8 cellular contexts compared by ENCODE assay signal in the genomic region with DNA sequence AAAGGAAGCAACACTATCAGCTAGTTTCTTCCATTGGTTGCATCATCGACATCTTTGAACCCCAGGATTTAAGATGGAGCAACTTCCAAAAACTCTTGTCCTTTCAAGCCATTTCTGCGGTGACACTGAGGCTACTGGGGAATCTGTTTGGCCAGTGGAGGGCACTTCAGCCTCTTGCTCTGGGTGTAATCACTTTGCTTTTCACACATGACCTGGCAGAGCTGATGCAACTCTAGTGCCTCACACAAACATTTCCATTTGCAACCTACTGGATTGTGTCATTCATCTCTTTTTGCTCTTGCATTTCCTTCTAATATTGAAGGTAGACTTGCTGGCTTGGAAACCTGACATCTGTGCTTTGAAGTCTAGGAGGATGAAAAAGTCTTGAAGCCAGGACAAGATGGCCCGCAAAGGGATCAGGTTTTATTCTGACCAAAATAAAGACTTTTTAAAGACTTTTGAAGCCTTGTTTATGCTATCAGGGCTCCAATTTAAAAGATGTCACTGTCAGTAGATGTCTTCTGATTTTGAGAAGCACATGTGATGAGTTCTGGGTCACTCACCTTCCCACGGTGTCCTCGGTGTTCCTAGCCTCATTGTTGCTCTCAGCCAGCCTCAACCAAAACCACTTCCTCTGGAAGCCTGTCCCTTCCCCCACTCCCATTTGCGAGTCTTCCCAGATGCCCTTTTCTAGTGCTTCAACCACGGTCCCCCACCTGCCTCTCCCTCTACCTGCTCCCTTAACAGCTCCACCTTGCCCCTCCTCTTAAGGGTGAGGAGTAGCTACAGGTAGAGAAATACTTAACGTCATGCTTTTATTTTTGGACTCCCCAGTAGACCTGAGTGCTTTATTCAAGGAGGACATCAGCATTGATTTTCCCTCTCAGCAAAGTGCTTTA.
DNase-seq lines count a peak whose midpoint lies in the region; ATAC-seq and TF ChIP-seq lines count a peak whose summit lies in the region.

No MANE protein-coding gene starts in this region.

- intact Hi-C loops in head of caudate nucleus (cut with DNase I), result no loop called here

- DNase-seq in AG10803 (ENCODE audit: low read depth), result peak; percentile 94
- DNase-seq in LoVo (ENCODE audit: low spot score), result peak; percentile 45
- DNase-seq in SKM-1 treated with dmso at 0.1 percent for 144 hours (lab: John Stamatoyannopoulos, UW; ENCODE audit: unreplicated experiment), result peak; percentile 92
- peak in 41 of 42 donors; percentile 8 to 87 (median 56) for DNase-seq in head of caudate nucleus
- DNase-seq in putamen (ENCODE audit: low spot score), result peak; percentile 38
- DNase-seq in NCI-H1048 (lab: John Stamatoyannopoulos, UW), result no peak
- DNase-seq in activated CD4-positive, CD25-positive, alpha-beta regulatory T cell treated with anti-CD3 and anti-CD28 coated beads, Interleukin-2, amount 50 U/mL, for 72 hours, result no peak

- TF ChIP-seq CTCF in AG10803 (conservative IDR thresholded peaks at IDR 0.05; ENCODE audit: low read length), result peak; percentile 89

- H3K4me3 ChIP-seq in AG10803 (ENCODE audit: low read length), result no peak overlapping the region

- ATAC-seq in GM18511 (IDR thresholded peaks at IDR 0.05; ENCODE audit: unreplicated experiment), result peak; percentile 91

Comparison
In these comparisons a context has a peak if more than half of its experiments do, and no peak if none do; other contexts are left out.
1. DNase-seq: peak in AG10803 (single experiment), LoVo (single experiment), SKM-1 treated with dmso at 0.1 percent for 144 hours (single experiment), head of caudate nucleus (41 of 42) and putamen (single experiment); none in NCI-H1048 (single experiment) and activated CD4-positive, CD25-positive, alpha-beta regulatory T cell treated with anti-CD3 and anti-CD28 coated beads, Interleukin-2, amount 50 U/mL, for 72 hours (single experiment).